In genomic region chr2:174784316-174784715, GRCh38 we compare ENCODE assay signal across 33 cellular contexts. TPM values are rescaled to one million over a fixed set of nuclear protein-coding genes. Genes with fewer than 3 reads are reported as not detected.
"Had no signal": no experiment of that assay in that cellular context is flagged by ENCODE, and none has a peak within 500 bp of the region (broad histone marks: within the 10 kb centered on the region; RNA-seq: fewer than 3 reads in every experiment).

No MANE protein-coding gene starts in this region.

- H3K9me3 ChIP-seq: breast epithelium, gastrocnemius medialis, pancreas, prostate gland, stomach, tibial nerve had no signal

- H3K36me3 ChIP-seq: breast epithelium, gastrocnemius medialis, pancreas, prostate gland, stomach, tibial nerve had no signal

- ATAC-seq: activated naive CD8-positive, alpha-beta T cell treated with anti-CD3 and anti-CD28 coated beads, Interleukin-2, amount 50 U/mL, for 24 hours; gastrocnemius medialis; left cardiac atrium; left ventricle myocardium superior; pancreas; stimulated activated memory B cell treated with anti-CD40 and anti-IgM and Interleukin-4, amounts not matched to agents 10 μg/mL and 1 μg/mL and 100 μg/mL, for 72 hours; T-helper 17 cell; WTC11 had no signal

- H3K27ac ChIP-seq: breast epithelium, gastrocnemius medialis, pancreas, prostate gland, stomach, tibial nerve had no signal

- H3K27me3 ChIP-seq: breast epithelium, gastrocnemius medialis, pancreas, stomach, tibial nerve had no signal

- H3K4me2 ChIP-seq: smooth muscle cell had no signal

- H3K4me3 ChIP-seq: breast epithelium, gastrocnemius medialis, pancreas, prostate gland, smooth muscle cell, stomach, tibial nerve had no signal

- DNase-seq: activated CD4-positive, alpha-beta memory T cell treated with anti-CD3 and anti-CD28 coated beads, Interleukin-2, amount 10 ng/mL, durations not matched to agents 7 days and 5 days; activated CD4-positive, alpha-beta T cell treated with anti-CD3 and anti-CD28 coated beads for 1 hour; activated CD4-positive, alpha-beta T cell treated with anti-CD3 and anti-CD28 coated beads, Interleukin-2, amount 10 ng/mL, durations not matched to agents 7 days and 5 days; activated CD8-positive, alpha-beta memory T cell treated with anti-CD3 and anti-CD28 coated beads, Interleukin-2, amount 50 U/mL, for 48 hours; activated gamma-delta T cell; activated naive CD4-positive, alpha-beta T cell treated with anti-CD3 and anti-CD28 coated beads, Interleukin-2, amount 10 ng/mL, durations not matched to agents 7 days and 5 days; activated naive CD8-positive, alpha-beta T cell treated with anti-CD3 and anti-CD28 coated beads, Interleukin-2, amount 50 U/mL, for 24 hours; activated T-cell treated with anti-CD3 and anti-CD28 coated beads, Interleukin-2, amount 50 U/mL, for 24 hours; amygdala; effector CD8-positive, alpha-beta T cell; erythroblast; gastrocnemius medialis; hippocampal formation; left cardiac atrium; left ventricle myocardium superior; naive B cell; pancreas; stimulated activated CD4-positive, alpha-beta T cell treated with anti-CD3 and anti-CD28 coated beads, Interleukin-1b, Interleukin-23, amount 100 ng/mL, for 48 hours; stimulated activated CD4-positive, alpha-beta T cell treated with anti-CD3 and anti-CD28 coated beads, Interleukin-4, amount 100 ng/mL, for 4 hours; stimulated activated CD8-positive, alpha-beta memory T cell treated with anti-CD3 and anti-CD28 coated beads, Interleukin-4, amount 100 ng/mL, for 48 hours; stomach; SW 1271; T-helper 17 cell; T1000 had no signal

- H3K4me1 ChIP-seq: breast epithelium, gastrocnemius medialis, pancreas, prostate gland had no signal

RNA-seq across cellular contexts. Expression of gene CHRNA1, which starts 20.0 kb away (rescaled TPM):
- total RNA-seq: activated CD4-positive, alpha-beta memory T cell treated with anti-CD3 and anti-CD28 coated beads, Interleukin-2, amount 10 ng/mL, durations not matched to agents 7 days and 5 days; activated CD4-positive, alpha-beta T cell treated with anti-CD3 and anti-CD28 coated beads, Interleukin-2, amount 10 ng/mL, durations not matched to agents 7 days and 5 days; left ventricle myocardium superior; stomach; tibial nerve; WTC11 had no signal
- polyA plus RNA-seq: keratinocyte, neural cell, urinary bladder had no signal
